In the genomic region with DNA sequence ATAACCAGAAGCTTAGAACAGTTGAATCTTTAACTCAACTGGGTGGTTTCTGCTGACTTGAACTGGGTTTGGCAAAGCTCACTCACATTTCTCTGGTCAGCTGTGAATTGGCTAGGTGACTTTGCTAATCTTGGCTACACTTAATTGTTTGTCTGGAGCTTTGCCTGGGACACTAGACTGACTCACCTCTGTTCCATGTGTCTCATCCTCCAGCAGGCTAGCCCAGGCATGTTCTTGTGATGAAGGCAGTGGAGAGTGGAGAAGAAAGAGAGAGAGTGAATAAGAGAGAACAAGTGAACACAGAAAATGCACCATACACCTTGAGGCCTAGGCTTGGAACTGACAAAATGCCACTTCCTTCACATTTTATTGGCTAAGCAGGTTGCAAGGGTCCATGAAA, we compare ENCODE assay signal across 11 cellular contexts. TPM values are rescaled to one million over a fixed set of nuclear protein-coding genes. Genes with fewer than 3 reads are reported as not detected.
DNase-seq lines count a peak whose midpoint lies in the region; ATAC-seq and TF ChIP-seq lines count a peak whose summit lies in the region.
"Had no signal": no experiment of that assay in that cellular context is flagged by ENCODE, and none has a peak within 500 bp of the region (broad histone marks: within the 10 kb centered on the region; RNA-seq: fewer than 3 reads in every experiment).

No MANE protein-coding gene starts in this region.

- no peak overlapping the region for H3K27ac ChIP-seq in OCI-LY3 (ENCODE audit: low read length)
- peak overlapping the region; percentile 68 for H3K27ac ChIP-seq in osteoblast (ENCODE audit: low read depth, low read length)
- H3K27ac ChIP-seq: tibial artery had no signal

- H3K27me3 ChIP-seq in OCI-LY3 (ENCODE audit: low read depth, low read length) (no peaks in the 10 kb centered on the region), osteoblast (ENCODE audit: insufficient read depth, low read length) (no peaks in the 10 kb centered on the region)
- H3K27me3 ChIP-seq: tibial artery had no signal

- H3K4me3 ChIP-seq in OCI-LY3 (ENCODE audit: low read length) (no peak overlapping the region), osteoblast (ENCODE audit: insufficient read depth, low read length) (no peak overlapping the region)
- H3K4me3 ChIP-seq: tibial artery had no signal

- peak; percentile 100 for ATAC-seq in esophagus mucosa
- ATAC-seq in activated CD8-positive, alpha-beta T cell treated with anti-CD3 and anti-CD28 coated beads for 36 hours = no peak

- H3K4me3 Mint-ChIP-seq in activated CD8-positive, alpha-beta T cell treated with anti-CD3 and anti-CD28 coated beads for 36 hours = no peak overlapping the region

- H3K9me3 ChIP-seq in OCI-LY3 (ENCODE audit: insufficient read depth, low read length) = no peaks in the 10 kb centered on the region
- H3K9me3 ChIP-seq in osteoblast (ENCODE audit: low read depth, low read length) = no peaks in the 10 kb centered on the region

- POLR2A ChIA-PET in activated CD8-positive, alpha-beta T cell treated with anti-CD3 and anti-CD28 coated beads for 36 hours (lab: Charles Lee) = no interaction called here

- H3K4me1 ChIP-seq in OCI-LY3 (ENCODE audit: low read length) = no peaks in the 10 kb centered on the region
- peaks cover 14% of the 10 kb centered on the region for H3K4me1 ChIP-seq in osteoblast (ENCODE audit: insufficient read depth, low read length)
- H3K4me1 ChIP-seq: tibial artery had no signal

- TF ChIP-seq CTCF in OCI-LY3 (IDR thresholded peaks at IDR 0.05; ENCODE audit: low read depth, low read length) (no peak), osteoblast (IDR thresholded peaks at IDR 0.05; ENCODE audit: extremely low read depth, low read depth, low read length) (no peak)
- no peak for TF ChIP-seq CTCF in activated CD8-positive, alpha-beta T cell treated with anti-CD3 and anti-CD28 coated beads for 36 hours (IDR thresholded peaks at IDR 0.05)

- H3K4me1 Mint-ChIP-seq in activated CD8-positive, alpha-beta T cell treated with anti-CD3 and anti-CD28 coated beads for 36 hours (ENCODE audit: low read depth) = no peaks in the 10 kb centered on the region

- peaks cover 8% of the 10 kb centered on the region for H3K9me3 Mint-ChIP-seq in activated CD8-positive, alpha-beta T cell treated with anti-CD3 and anti-CD28 coated beads for 36 hours

- CTCF ChIA-PET in activated CD8-positive, alpha-beta T cell treated with anti-CD3 and anti-CD28 coated beads for 36 hours (lab: Charles Lee) = no interaction called here

- peak; percentile 73 for DNase-seq in EL
- DNase-seq in osteoblast (ENCODE audit: insufficient read length, low spot score, missing footprints) = peak; percentile 62
- DNase-seq in DMS114 treated with DMSO at 0.1 percent for 48 hours (lab: John Stamatoyannopoulos, UW; ENCODE audit: unreplicated experiment) = no peak
- DNase-seq in stimulated activated CD4-positive, alpha-beta T cell treated with anti-CD3 and anti-CD28 coated beads, Interleukin-2, amount 100 ng/mL, for 24 hours = no peak
- no peak for DNase-seq in activated CD8-positive, alpha-beta T cell treated with anti-CD3 and anti-CD28 coated beads for 36 hours
- no peak for DNase-seq in HT-29 (ENCODE audit: low spot score)
- DNase-seq: activated CD4-positive, alpha-beta T cell treated with anti-CD3 and anti-CD28 coated beads, Interleukin-2, amount 50 U/mL, for 1 hour; left cardiac atrium had no signal

- H3K79me2 ChIP-seq in OCI-LY3 (ENCODE audit: low read length) (no peaks in the 10 kb centered on the region), osteoblast (ENCODE audit: insufficient read depth, low read length) (no peaks in the 10 kb centered on the region)

- H3K36me3 ChIP-seq in OCI-LY3 (replicated peaks; ENCODE audit: low read depth, low read length) (no peaks in the 10 kb centered on the region), osteoblast (ENCODE audit: insufficient read depth, low read length) (no peaks in the 10 kb centered on the region)
- H3K36me3 ChIP-seq: tibial artery had no signal

- H3K9ac ChIP-seq in OCI-LY3 (ENCODE audit: low read length) = no peak overlapping the region

- intact Hi-C loops in activated CD8-positive, alpha-beta T cell treated with anti-CD3 and anti-CD28 coated beads for 36 hours (cut with micrococcal nuclease) = no loop called here

- H4K20me1 ChIP-seq in OCI-LY3 (ENCODE audit: insufficient read depth, low read length) (no peaks in the 10 kb centered on the region), osteoblast (ENCODE audit: insufficient read depth, low read length) (no peaks in the 10 kb centered on the region)

- no peaks in the 10 kb centered on the region for H3K36me3 Mint-ChIP-seq in activated CD8-positive, alpha-beta T cell treated with anti-CD3 and anti-CD28 coated beads for 36 hours (ENCODE audit: low read depth)

- H2AFZ ChIP-seq in OCI-LY3 (ENCODE audit: low read depth, low read length) (0 out of 2 replicates have a peak overlapping the region, but pooled peaks have one; percentile 11), osteoblast (ENCODE audit: low read length) (peak overlapping the region; percentile 32)

- H3K27ac Mint-ChIP-seq in activated CD8-positive, alpha-beta T cell treated with anti-CD3 and anti-CD28 coated beads for 36 hours = no peak overlapping the region

- H3K4me2 ChIP-seq in OCI-LY3 (ENCODE audit: low read length) (no peak overlapping the region), osteoblast (ENCODE audit: insufficient read depth, low read length) (no peak overlapping the region)

- peaks cover 3% of the 10 kb centered on the region for H3K27me3 Mint-ChIP-seq in activated CD8-positive, alpha-beta T cell treated with anti-CD3 and anti-CD28 coated beads for 36 hours

RNA-seq across cellular contexts. Expression of gene SPATA31D1, which starts 32.6 kb away (rescaled TPM):
- total RNA-seq in esophagus mucosa (not detected), osteoblast (not detected in 2 replicates)
- total RNA-seq in activated CD8-positive, alpha-beta T cell treated with anti-CD3 and anti-CD28 coated beads for 36 hours = not detected
- total RNA-seq in HT-29 (2014; rRNA removed; shearing (Covaris generic)) = not detected in 2 replicates
- total RNA-seq: left cardiac atrium had no signal

Comparison
In these comparisons a context has a peak if more than half of its experiments do, and no peak if none do; other contexts are left out.
1. DNase-seq: peak in EL (single experiment) and osteoblast (single experiment); none in DMS114 treated with DMSO at 0.1 percent for 48 hours (single experiment), stimulated activated CD4-positive, alpha-beta T cell treated with anti-CD3 and anti-CD28 coated beads, Interleukin-2, amount 100 ng/mL, for 24 hours (0 of 2), activated CD8-positive, alpha-beta T cell treated with anti-CD3 and anti-CD28 coated beads for 36 hours (single experiment) and HT-29 (single experiment).